Comparison of ENCODE assay signal across 26 cellular contexts in genomic region chr3:115915061-115915460, GRCh38.
"Had no signal": no experiment of that assay in that cellular context is flagged by ENCODE, and none has a peak within 500 bp of the region (broad histone marks: within the 10 kb centered on the region; RNA-seq: fewer than 3 reads in every experiment).

No MANE protein-coding gene starts in this region.

- H3K4me3 Mint-ChIP-seq: dendritic cell treated with granulocyte-macrophage colony-stimulating factor and Interleukin-4, amounts not matched to agents 40 ng/mL and 50 ng/mL, for 4 days; immature natural killer cell; naive thymus-derived CD4-positive, alpha-beta T cell had no signal

- H2AFZ ChIP-seq: hepatocyte had no signal

- H3K27me3 ChIP-seq: colonic mucosa, esophagus squamous epithelium, foreskin keratinocyte, gastroesophageal sphincter, heart left ventricle, hepatocyte, left lung had no signal

- H3K79me2 ChIP-seq: hepatocyte had no signal

- FAIRE-seq: endothelial cell of umbilical vein, frontal cortex, kidney had no signal

- H3K4me2 ChIP-seq: hepatocyte had no signal

- H3K27ac Mint-ChIP-seq: dendritic cell treated with granulocyte-macrophage colony-stimulating factor and Interleukin-4, amounts not matched to agents 40 ng/mL and 50 ng/mL, for 4 days; immature natural killer cell; naive thymus-derived CD4-positive, alpha-beta T cell had no signal

- H3K27me3 Mint-ChIP-seq: dendritic cell treated with granulocyte-macrophage colony-stimulating factor and Interleukin-4, amounts not matched to agents 40 ng/mL and 50 ng/mL, for 4 days had no signal

- H3K9me3 ChIP-seq: colonic mucosa, esophagus squamous epithelium, gastroesophageal sphincter, heart left ventricle, left lung, lower lobe of right lung had no signal

- H3K27ac ChIP-seq: colonic mucosa, epithelial cell of prostate, esophagus squamous epithelium, foreskin keratinocyte, gastroesophageal sphincter, heart left ventricle, hepatocyte, left lung, lower lobe of right lung had no signal

- DNase-seq: colonic mucosa; cortex of kidney; effector CD8-positive, alpha-beta T cell; erythroblast; esophagus squamous epithelium; foreskin keratinocyte; heart left ventricle; hypothalamus; immature natural killer cell; islet precursor cell; kidney; kidney glomerular epithelial cell; left colon; left lung; left ventricle myocardium superior; lower lobe of right lung; mesendoderm; midbrain; naive thymus-derived CD4-positive, alpha-beta T cell had no signal

- ATAC-seq: esophagus mucosa; foreskin keratinocyte; gastroesophageal sphincter; heart left ventricle; left colon; left lung; left ventricle myocardium superior; lower lobe of right lung; naive thymus-derived CD4-positive, alpha-beta T cell had no signal

- H3K36me3 Mint-ChIP-seq: immature natural killer cell; naive thymus-derived CD4-positive, alpha-beta T cell had no signal

- H3K36me3 ChIP-seq: colonic mucosa, esophagus squamous epithelium, gastroesophageal sphincter, heart left ventricle, left lung, lower lobe of right lung had no signal

- H3K4me3 ChIP-seq: colonic mucosa, esophagus squamous epithelium, gastroesophageal sphincter, heart left ventricle, hepatocyte, left lung, lower lobe of right lung had no signal

- H3K4me1 Mint-ChIP-seq: immature natural killer cell; naive thymus-derived CD4-positive, alpha-beta T cell had no signal

- H3K4me1 ChIP-seq: colonic mucosa, esophagus squamous epithelium, foreskin keratinocyte, gastroesophageal sphincter, heart left ventricle, left lung, lower lobe of right lung had no signal
